ENCODE assay signal across 23 cellular contexts in the genomic region with DNA sequence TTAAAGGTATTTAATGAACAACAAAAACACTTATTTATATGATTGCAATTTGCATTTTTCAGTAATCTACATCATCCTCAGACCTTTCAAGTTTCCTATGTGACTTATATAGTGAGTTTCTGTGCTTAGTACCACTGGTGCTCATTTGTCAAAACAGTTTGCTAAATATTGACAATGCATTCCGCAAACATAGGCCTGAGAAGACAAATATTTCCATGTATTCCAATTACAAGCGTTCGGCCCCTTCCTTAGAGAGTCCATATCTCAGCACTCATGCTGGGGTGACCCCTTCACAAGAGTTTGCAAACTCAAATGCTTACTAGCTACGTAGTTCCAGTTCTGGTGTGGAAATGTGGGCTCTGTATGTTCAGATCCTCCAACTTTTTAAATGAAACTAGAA. TPM values are rescaled to one million over a fixed set of nuclear protein-coding genes. Genes with fewer than 3 reads are reported as not detected.
DNase-seq lines count a peak whose midpoint lies in the region; ATAC-seq, FAIRE-seq and TF ChIP-seq lines count a peak whose summit lies in the region.
"Had no signal": no experiment of that assay in that cellular context is flagged by ENCODE, and none has a peak within 500 bp of the region (broad histone marks: within the 10 kb centered on the region; RNA-seq: fewer than 3 reads in every experiment).

No MANE protein-coding gene starts in this region.

- TF ChIP-seq POLR2A in right lobe of liver (IDR thresholded peaks at IDR 0.05) (no peak), HepG2 (IDR thresholded peaks at IDR 0.05; ENCODE audit: insufficient read depth in 1 of 2, low read depth in 2 of 2, low read length in 2 of 2) (no peak)

- CTCF ChIA-PET in HepG2 (lab: Yijun Ruan, JAX; ENCODE audit: low intra/inter-chr PET ratio, low total read pairs): interaction anchor here (2.1 kb wide), 1 partner anchor 810 kb away, joined by 9 read pairs; no protein-coding TSS in a partner anchor

- no peak overlapping the region for H3K27ac Mint-ChIP-seq in neural progenitor cell
- H3K27ac Mint-ChIP-seq: CD14-positive monocyte; CD4-positive, alpha-beta memory T cell; CD4-positive, CD25-positive, alpha-beta regulatory T cell; CD8-positive, alpha-beta memory T cell had no signal

- intact Hi-C loops in right lobe of liver (cut with DNase I): no loop called here
- intact Hi-C loops in HepG2 (cut with micrococcal nuclease; ENCODE audit: unreplicated experiment): loop anchor here (1.0 to 5.0 kb wide), 2 partner anchors 112 to 810 kb away; a partner anchor contains a TSS

- H3K9me3 ChIP-seq in right lobe of liver (no peaks in the 10 kb centered on the region), HepG2 (ENCODE audit: low read length) (no peaks in the 10 kb centered on the region), neural progenitor cell (ENCODE audit: low read depth) (no peaks in the 10 kb centered on the region)
- H3K9me3 ChIP-seq: BE2C, BLaER1 had no signal

- FAIRE-seq in HepG2 (lab: Jason Lieb, UNC): no peak
- FAIRE-seq: GM12892 had no signal

- DNase-seq in right lobe of liver (no peak), HepG2 (ENCODE audit: low spot score) (no peak), neural progenitor cell (ENCODE audit: low spot score) (no peak), NCI-H2227 treated with DMSO at 0.1 percent for 48 hours (lab: John Stamatoyannopoulos, UW) (no peak), NCI-H774 (lab: John Stamatoyannopoulos, UW) (no peak)
- DNase-seq: 8988T, C1 segment of cervical spinal cord, DMS 273 treated with DMSO at 0.1 percent for 48 hours, DMS79, GDM1 had no signal

- H3K9me3 Mint-ChIP-seq in neural progenitor cell: peaks cover 2% of the 10 kb centered on the region
- H3K9me3 Mint-ChIP-seq: CD14-positive monocyte; CD4-positive, alpha-beta memory T cell; CD4-positive, CD25-positive, alpha-beta regulatory T cell; CD8-positive, alpha-beta memory T cell had no signal

- POLR2A ChIA-PET in HepG2 (lab: Yijun Ruan, JAX): no interaction called here

- no peaks in the 10 kb centered on the region for H4K20me1 ChIP-seq in HepG2 (ENCODE audit: insufficient read depth, low read length)
- no peaks in the 10 kb centered on the region for H4K20me1 ChIP-seq in neural progenitor cell (ENCODE audit: low read depth)
- H4K20me1 ChIP-seq: BLaER1 had no signal

- no peak overlapping the region for H3K9ac ChIP-seq in HepG2 (ENCODE audit: insufficient read depth, low read depth, low read length)
- H3K9ac ChIP-seq in neural progenitor cell: no peak overlapping the region
- H3K9ac ChIP-seq: BLaER1 had no signal

- no peak for TF ChIP-seq RAD21 in HepG2 (CRISPR knock-in tag; IDR thresholded peaks at IDR 0.05)

- no peaks in the 10 kb centered on the region for H3F3A ChIP-seq in neural progenitor cell (ENCODE audit: low read depth)

- ATAC-seq in right lobe of liver: peak; percentile 46 to 58 (median 56)
- ATAC-seq in HepG2: no peak

- no peaks in the 10 kb centered on the region for H3K36me3 Mint-ChIP-seq in neural progenitor cell
- H3K36me3 Mint-ChIP-seq: CD14-positive monocyte; CD4-positive, alpha-beta memory T cell; CD4-positive, CD25-positive, alpha-beta regulatory T cell; CD8-positive, alpha-beta memory T cell had no signal

- H3K4me3 ChIP-seq in right lobe of liver: no peak overlapping the region
- H3K4me3 ChIP-seq in HepG2 (replicated peaks in 1 of 3; ENCODE audit: insufficient read depth in 1 of 3, low read depth in 2 of 3, low read length in 3 of 3): no peak overlapping the region
- no peak overlapping the region for H3K4me3 ChIP-seq in neural progenitor cell
- H3K4me3 ChIP-seq: BLaER1, GM12878 had no signal

- H3K4me1 Mint-ChIP-seq in neural progenitor cell: no peaks in the 10 kb centered on the region
- H3K4me1 Mint-ChIP-seq: CD14-positive monocyte; CD4-positive, alpha-beta memory T cell; CD4-positive, CD25-positive, alpha-beta regulatory T cell; CD8-positive, alpha-beta memory T cell had no signal

- H3K4me2 ChIP-seq in HepG2 (ENCODE audit: low read depth, low read length) (no peak overlapping the region), neural progenitor cell (no peak overlapping the region)
- H3K4me2 ChIP-seq: BLaER1 had no signal

- H3K27me3 ChIP-seq in right lobe of liver (no peaks in the 10 kb centered on the region), HepG2 (ENCODE audit: control insufficient read depth in 1 of 2, insufficient read depth in 2 of 2, low read length in 2 of 2) (peaks cover 0 to 42% of the 10 kb centered on the region in 2 experiments; a peak in 2 of 5 replicates), neural progenitor cell (no peaks in the 10 kb centered on the region)
- H3K27me3 ChIP-seq: BLaER1 had no signal

- no peak overlapping the region for H3K27ac ChIP-seq in right lobe of liver
- H3K27ac ChIP-seq in HepG2 (ENCODE audit: extremely low read length, insufficient read depth, low read length): no peak overlapping the region
- H3K27ac ChIP-seq in VCaP: peak overlapping the region; percentile 16; the same call in 1 of the 2 replicates
- H3K27ac ChIP-seq in neural progenitor cell: no peak overlapping the region
- H3K27ac ChIP-seq: BLaER1 had no signal

- TF ChIP-seq EP300 in HepG2 (IDR thresholded peaks at IDR 0.05; ENCODE audit: low read depth in 2 of 2, low read length in 2 of 2): no peak
- no peak for TF ChIP-seq EP300 in HepG2 (CRISPR knock-in tag; IDR thresholded peaks at IDR 0.05; ENCODE audit: borderline replicate concordance)

- H3K4me3 Mint-ChIP-seq in neural progenitor cell: no peak overlapping the region
- H3K4me3 Mint-ChIP-seq: CD14-positive monocyte; CD4-positive, alpha-beta memory T cell; CD4-positive, CD25-positive, alpha-beta regulatory T cell; CD8-positive, alpha-beta memory T cell had no signal

- H3K4me1 ChIP-seq in right lobe of liver (peaks cover 0 to 12% (median 5%) of the 10 kb centered on the region in 4 donors), HepG2 (ENCODE audit: insufficient read depth, low read length) (no peaks in the 10 kb centered on the region), neural progenitor cell (no peaks in the 10 kb centered on the region)
- H3K4me1 ChIP-seq: BE2C, BLaER1 had no signal

- H3K27me3 Mint-ChIP-seq in neural progenitor cell (ENCODE audit: insufficient read depth, low read depth): peaks cover 3% of the 10 kb centered on the region

- no peaks in the 10 kb centered on the region for H3K36me3 ChIP-seq in right lobe of liver
- no peaks in the 10 kb centered on the region for H3K36me3 ChIP-seq in HepG2 (replicated peaks in 1 of 2; ENCODE audit: control insufficient read depth in 1 of 2, insufficient read depth in 2 of 2, low read length in 2 of 2)
- H3K36me3 ChIP-seq in neural progenitor cell: no peaks in the 10 kb centered on the region
- H3K36me3 ChIP-seq: BE2C, BLaER1 had no signal

- H3K79me2 ChIP-seq in HepG2 (ENCODE audit: insufficient read depth, low read length): no peaks in the 10 kb centered on the region
- no peaks in the 10 kb centered on the region for H3K79me2 ChIP-seq in neural progenitor cell (ENCODE audit: low read depth)

- TF ChIP-seq CTCF in right lobe of liver (IDR thresholded peaks at IDR 0.05): no peak
- TF ChIP-seq CTCF in HepG2 (CRISPR knock-in tag; IDR thresholded peaks at IDR 0.05): no peak
- no peak for TF ChIP-seq CTCF in VCaP (conservative IDR thresholded peaks at IDR 0.05)
- no peak for TF ChIP-seq CTCF in neural progenitor cell (IDR thresholded peaks at IDR 0.05)

- WGBS in right lobe of liver (ENCODE audit: insufficient coverage, low coverage, low lambda C conversion rate, missing lambda C conversion rate): 55% methylated on average over 4 of the region's 4 CpGs
- WGBS in HepG2 (ENCODE audit: low lambda C conversion rate): 2% methylated on average over 4 of the region's 4 CpGs

- no TSS peak for BruUV-seq in HepG2 (replicated peaks; lab: Mats Ljungman, UMichigan)

- in situ Hi-C loops in HepG2 (cut with HindIII; ENCODE audit: extremely low pct_ligation_motif_present, low pct_unique_long_range_greater_than_20kb): no loop called here

- H2AFZ ChIP-seq in HepG2 (ENCODE audit: low read length): no peak overlapping the region
- peak overlapping the region; percentile 74 for H2AFZ ChIP-seq in neural progenitor cell (replicated peaks)

TF ChIP-seq in HepG2, 621 proteins besides CTCF, POLR2A, EP300 and RAD21 (continues in another document):
- TF ChIP-seq PCBP2 (optimal IDR thresholded peaks at IDR 0.05; ENCODE audit: low read depth, low read length, poor library complexity, severe bottlenecking): no peak
- no peak for TF ChIP-seq ZNF496 (CRISPR knock-in tag; IDR thresholded peaks at IDR 0.05; ENCODE audit: insufficient replicate concordance)

RNA-seq across cellular contexts. Expression of a gene that starts 56.1 kb away (rescaled TPM):
- total RNA-seq in right lobe of liver (10 to 100 TPM in 1 of 6 experiments, 1 to 10 TPM in 5; 2.3 to 12.0 (median 5.8) TPM), HepG2 (2016; rRNA removed; fragmentation: Illumina TruSeq; extraction: Trizol) (not detected in 2 replicates), neural progenitor cell (ENCODE audit: low replicate concordance) (not detected in 2 replicates)
- not detected in 2 replicates for total RNA-seq in HepG2 (2016; cell fraction: cytosol; rRNA removed; fragmentation: Illumina TruSeq; extraction: Trizol; ENCODE audit: low read depth)
- not detected in 2 replicates for total RNA-seq in HepG2 (2016; cell fraction: insoluble cytoplasmic fraction; rRNA removed; fragmentation: Illumina TruSeq; extraction: Trizol)
- total RNA-seq in HepG2 (2016; cell fraction: membrane; rRNA removed; fragmentation: Illumina TruSeq; extraction: Trizol): not detected in 2 replicates
- not detected in 2 replicates for total RNA-seq in HepG2 (2016; cell fraction: nucleus; rRNA removed; fragmentation: Illumina TruSeq; extraction: Trizol)
- polyA plus RNA-seq in HepG2 (2011; rRNA removed): 0.01 and 0.04 TPM in 2 replicates
- polyA plus RNA-seq in HepG2 (2011; cell fraction: cytosol; rRNA removed): 0.01 TPM in 1 of 2 replicates, not detected in the other
- 0.06 and 0.07 TPM in 2 replicates for polyA plus RNA-seq in HepG2 (2011; cell fraction: nucleus; rRNA removed)
- polyA plus RNA-seq in HepG2 (2012): 0.04 TPM in 1 of 2 replicates, not detected in the other
- polyA plus RNA-seq in HepG2 (2016; cell fraction: cytosol; fragmentation: Illumina TruSeq; extraction: Trizol; ENCODE audit: low read depth): not detected in 2 replicates
- polyA plus RNA-seq in HepG2 (2016; cell fraction: insoluble cytoplasmic fraction; fragmentation: Illumina TruSeq; extraction: Trizol; ENCODE audit: low read depth): 0.04 TPM in 1 of 2 replicates, not detected in the other
- polyA plus RNA-seq in HepG2 (2016; cell fraction: membrane; fragmentation: Illumina TruSeq; extraction: Trizol; ENCODE audit: low read depth): 0.03 TPM in 1 of 2 replicates, not detected in the other
- not detected in 2 replicates for polyA plus RNA-seq in HepG2 (2016; cell fraction: nucleus; fragmentation: Illumina TruSeq; extraction: Trizol; ENCODE audit: insufficient read depth, low read depth)
- polyA minus RNA-seq in HepG2 (2011; rRNA and poly(A)+ RNA removed; ENCODE audit: low replicate concordance): 0.02 TPM in 1 of 2 replicates, not detected in the other
- not detected in 2 replicates for polyA minus RNA-seq in HepG2 (2011; cell fraction: cytosol; rRNA and poly(A)+ RNA removed)
- polyA minus RNA-seq in HepG2 (2011; cell fraction: nucleus; rRNA and poly(A)+ RNA removed): 0.13 TPM in 1 of 2 replicates, not detected in the other
- total RNA-seq: A673; CD4-positive, alpha-beta memory T cell; CD4-positive, CD25-positive, alpha-beta regulatory T cell; CD8-positive, alpha-beta memory T cell; Daoy; G401; GM12878 had no signal
- polyA plus RNA-seq: AG04450; CD14-positive monocyte; CD4-positive, alpha-beta memory T cell; CD4-positive, CD25-positive, alpha-beta regulatory T cell; CD8-positive, alpha-beta memory T cell had no signal
